In the genomic region with DNA sequence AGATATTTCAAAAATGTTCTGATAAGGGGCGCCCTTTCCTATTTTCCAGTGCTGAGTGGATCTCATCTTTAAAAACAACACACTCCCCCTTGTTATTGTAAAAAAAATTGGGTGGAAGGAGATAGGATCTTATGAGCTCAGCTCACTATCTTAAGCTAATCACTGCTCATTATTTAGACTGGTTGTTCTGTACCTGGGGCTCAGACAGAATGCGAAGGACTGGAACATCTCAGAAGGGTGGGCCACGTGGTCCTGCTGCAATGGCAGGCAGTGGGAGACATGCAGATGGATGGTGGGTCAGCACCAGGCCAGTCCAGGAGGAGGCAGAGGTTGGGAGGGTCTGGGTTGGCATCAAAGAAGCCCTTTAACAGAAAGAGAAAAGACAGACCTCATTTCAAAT, we compare ENCODE assay signal across 26 cellular contexts.
"Had no signal": no experiment of that assay in that cellular context is flagged by ENCODE, and none has a peak within 500 bp of the region (broad histone marks: within the 10 kb centered on the region; RNA-seq: fewer than 3 reads in every experiment).

No MANE protein-coding gene starts in this region.

- H3K27ac Mint-ChIP-seq: activated B cell treated with CpG ODN at 0.5 μM for 24 hours; activated CD8-positive, alpha-beta T cell treated with anti-CD3 and anti-CD28 coated beads for 36 hours; activated naive CD8-positive, alpha-beta T cell treated with anti-CD3 and anti-CD28 coated beads, Interleukin-2, amount 50 U/mL, for 24 hours; activated T-helper 17 cell treated with anti-CD3 and anti-CD28 coated beads, Interleukin-2, amount 50 U/mL, for 72 hours; natural killer cell treated with Interleukin-12 subunit alpha and Interleukin-12 subunit beta and Interleukin-15 and Interleukin-18, amount 100 ng/mL, for 72 hours; T-helper 1 cell treated with Interleukin-12 subunit alpha and Interleukin-12 subunit beta and Interleukin-4 antibody, amounts not matched to agents 30 μg/mL and 1 μg/mL, for 36 hours had no signal

- H3K27ac ChIP-seq: body of pancreas, epithelial cell of prostate, left lung, thoracic aorta, upper lobe of left lung, vagina had no signal

- H3K4me1 Mint-ChIP-seq: activated B cell treated with CpG ODN at 0.5 μM for 24 hours; activated naive CD8-positive, alpha-beta T cell treated with anti-CD3 and anti-CD28 coated beads, Interleukin-2, amount 50 U/mL, for 24 hours had no signal

- H3K27me3 Mint-ChIP-seq: activated CD8-positive, alpha-beta T cell treated with anti-CD3 and anti-CD28 coated beads for 36 hours; activated naive CD4-positive, alpha-beta T cell treated with anti-CD3 and anti-CD28 coated beads, Interleukin-2, amount 50 U/mL, for 24 hours; activated naive CD8-positive, alpha-beta T cell treated with anti-CD3 and anti-CD28 coated beads, Interleukin-2, amount 50 U/mL, for 24 hours; activated T-helper 17 cell treated with anti-CD3 and anti-CD28 coated beads, Interleukin-2, amount 50 U/mL, for 72 hours had no signal

- H3K36me3 ChIP-seq: esophagus squamous epithelium, left lung, thoracic aorta, upper lobe of left lung, vagina had no signal

- H3K4me3 ChIP-seq: body of pancreas, esophagus squamous epithelium, left lung, lung, mucosa of descending colon, thoracic aorta, upper lobe of left lung, vagina had no signal

- H3K9me3 ChIP-seq: body of pancreas, esophagus squamous epithelium, left lung, mucosa of descending colon, thoracic aorta, upper lobe of left lung, vagina had no signal

- H3K9me3 Mint-ChIP-seq: activated B cell treated with CpG ODN at 0.5 μM for 24 hours; activated CD8-positive, alpha-beta T cell treated with anti-CD3 and anti-CD28 coated beads for 36 hours; activated naive CD4-positive, alpha-beta T cell treated with anti-CD3 and anti-CD28 coated beads, Interleukin-2, amount 50 U/mL, for 24 hours; activated naive CD8-positive, alpha-beta T cell treated with anti-CD3 and anti-CD28 coated beads, Interleukin-2, amount 50 U/mL, for 24 hours; activated T-cell treated with anti-CD3 and anti-CD28 coated beads, Interleukin-2, amount 50 U/mL, for 4 hours; activated T-helper 17 cell treated with anti-CD3 and anti-CD28 coated beads, Interleukin-2, amount 50 U/mL, for 72 hours; natural killer cell treated with Interleukin-12 subunit alpha and Interleukin-12 subunit beta and Interleukin-15 and Interleukin-18, amount 100 ng/mL, for 72 hours; T-helper 1 cell treated with Interleukin-12 subunit alpha and Interleukin-12 subunit beta and Interleukin-4 antibody, amounts not matched to agents 30 μg/mL and 1 μg/mL, for 36 hours had no signal

- H3K4me3 Mint-ChIP-seq: activated B cell treated with CpG ODN at 0.5 μM for 24 hours; activated CD8-positive, alpha-beta T cell treated with anti-CD3 and anti-CD28 coated beads for 36 hours; activated naive CD4-positive, alpha-beta T cell treated with anti-CD3 and anti-CD28 coated beads, Interleukin-2, amount 50 U/mL, for 24 hours; activated naive CD8-positive, alpha-beta T cell treated with anti-CD3 and anti-CD28 coated beads, Interleukin-2, amount 50 U/mL, for 24 hours; activated T-cell treated with anti-CD3 and anti-CD28 coated beads, Interleukin-2, amount 50 U/mL, for 4 hours; activated T-helper 17 cell treated with anti-CD3 and anti-CD28 coated beads, Interleukin-2, amount 50 U/mL, for 72 hours; natural killer cell treated with Interleukin-12 subunit alpha and Interleukin-12 subunit beta and Interleukin-15 and Interleukin-18, amount 100 ng/mL, for 72 hours; T-helper 1 cell treated with Interleukin-12 subunit alpha and Interleukin-12 subunit beta and Interleukin-4 antibody, amounts not matched to agents 30 μg/mL and 1 μg/mL, for 36 hours had no signal

- H3K36me3 Mint-ChIP-seq: natural killer cell treated with Interleukin-12 subunit alpha and Interleukin-12 subunit beta and Interleukin-15 and Interleukin-18, amount 100 ng/mL, for 72 hours had no signal

- DNase-seq: activated B cell treated with CpG ODN at 0.5 μM for 24 hours; activated CD4-positive, alpha-beta T cell treated with anti-CD3 and anti-CD28 coated beads, Interleukin-2, amount 50 U/mL, for 1 hour; activated CD8-positive, alpha-beta T cell treated with anti-CD3 and anti-CD28 coated beads for 36 hours; activated naive CD8-positive, alpha-beta T cell treated with anti-CD3 and anti-CD28 coated beads, Interleukin-2, amount 50 U/mL, for 24 hours; activated T-cell treated with anti-CD3 and anti-CD28 coated beads, Interleukin-2, amount 50 U/mL, for 4 hours; anterior cingulate cortex; body of pancreas; dermis blood vessel endothelial cell; effector CD4-positive, alpha-beta T cell; esophagus squamous epithelium; hippocampal formation; left lung; mucosa of descending colon; right cardiac atrium; stimulated activated CD4-positive, alpha-beta T cell treated with anti-CD3 and anti-CD28 coated beads, Interleukin-15, amount 100 ng/mL, for 24 hours; stimulated activated CD4-positive, alpha-beta T cell treated with anti-CD3 and anti-CD28 coated beads, Interleukin-2, amount 100 ng/mL, for 24 hours; stimulated activated naive CD4-positive, alpha-beta T cell treated with Interleukin-2 at 50 U/mL for 16 hours; upper lobe of left lung had no signal

- H3K4me1 ChIP-seq: body of pancreas, left lung, upper lobe of left lung, vagina had no signal

- H3K27me3 ChIP-seq: body of pancreas, upper lobe of left lung, vagina had no signal

- ATAC-seq: activated CD8-positive, alpha-beta T cell treated with anti-CD3 and anti-CD28 coated beads for 36 hours; activated naive CD8-positive, alpha-beta T cell treated with anti-CD3 and anti-CD28 coated beads, Interleukin-2, amount 50 U/mL, for 24 hours; activated T-cell treated with anti-CD3 and anti-CD28 coated beads, Interleukin-2, amount 50 U/mL, for 4 hours; activated T-helper 17 cell treated with anti-CD3 and anti-CD28 coated beads, Interleukin-2, amount 50 U/mL, for 72 hours; body of pancreas; left lung; mucosa of descending colon; natural killer cell treated with Interleukin-12 subunit alpha and Interleukin-12 subunit beta and Interleukin-15 and Interleukin-18, amount 100 ng/mL, for 72 hours; right cardiac atrium had no signal
